ENCODE assay signal across 37 cellular contexts in the genomic region with DNA sequence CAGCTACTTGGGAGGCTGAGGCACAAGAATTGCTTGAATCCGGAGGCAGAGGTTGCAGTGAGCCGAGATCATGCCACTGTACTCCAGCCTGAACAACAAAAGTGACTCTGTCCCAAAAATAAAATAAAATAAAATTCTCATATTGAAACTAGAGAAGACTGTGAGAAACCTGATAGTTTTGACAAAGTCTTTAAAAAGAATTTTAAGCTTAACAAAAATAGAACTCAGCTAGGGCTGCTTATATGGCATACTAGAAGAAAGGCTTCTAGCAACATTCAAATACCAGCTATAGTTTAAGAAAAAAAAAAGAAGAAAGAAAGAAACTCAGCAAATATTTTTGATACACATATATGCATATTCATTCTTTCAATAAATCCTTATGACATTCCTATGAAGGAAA. TPM values are rescaled to one million over a fixed set of nuclear protein-coding genes. Genes with fewer than 3 reads are reported as not detected.
DNase-seq lines count a peak whose midpoint lies in the region; ATAC-seq, FAIRE-seq and TF ChIP-seq lines count a peak whose summit lies in the region.
"Had no signal": no experiment of that assay in that cellular context is flagged by ENCODE, and none has a peak within 500 bp of the region (broad histone marks: within the 10 kb centered on the region; RNA-seq: fewer than 3 reads in every experiment).

No MANE protein-coding gene starts in this region.

- H3K36me3 Mint-ChIP-seq in stimulated activated effector memory CD8-positive, alpha-beta T cell treated with anti-CD3 and anti-CD28 coated beads, Interleukin-12 subunit alpha, Interleukin-12 subunit beta, amount 100 ng/mL, for 72 hours = peaks cover 100% of the 10 kb centered on the region

- H3K4me3 Mint-ChIP-seq in stimulated activated effector memory CD8-positive, alpha-beta T cell treated with anti-CD3 and anti-CD28 coated beads, Interleukin-12 subunit alpha, Interleukin-12 subunit beta, amount 100 ng/mL, for 72 hours = no peak overlapping the region
- H3K4me3 Mint-ChIP-seq: B cell; CD14-positive monocyte; CD4-positive, alpha-beta memory T cell; CD4-positive, alpha-beta T cell; CD4-positive, CD25-positive, alpha-beta regulatory T cell; CD8-positive, alpha-beta memory T cell; CD8-positive, alpha-beta T cell had no signal

- intact Hi-C loops in gastrocnemius medialis (cut with DNase I; ENCODE audit: low total_unique reads) = no loop called here
- intact Hi-C loops in testis (cut with DNase I; ENCODE audit: low total_unique reads) = no loop called here

- H3K27me3 ChIP-seq in osteoblast (ENCODE audit: insufficient read depth, low read length) (no peaks in the 10 kb centered on the region), gastrocnemius medialis (no peaks in the 10 kb centered on the region), testis (no peaks in the 10 kb centered on the region)
- H3K27me3 ChIP-seq: BE2C; BLaER1; BLaER1 treated with 17β-estradiol and CSF1 and Interleukin-3, amounts not matched to agents 10 nM and 100 nM had no signal

- ATAC-seq in gastrocnemius medialis (peak; percentile 50 to 65), GM19397 (IDR thresholded peaks at IDR 0.05; ENCODE audit: unreplicated experiment) (no peak)
- no peak for ATAC-seq in stimulated activated effector memory CD8-positive, alpha-beta T cell treated with anti-CD3 and anti-CD28 coated beads, Interleukin-12 subunit alpha, Interleukin-12 subunit beta, amount 100 ng/mL, for 72 hours
- ATAC-seq: A549; CD8-positive, alpha-beta T cell had no signal

- no peak overlapping the region for H2AFZ ChIP-seq in osteoblast (ENCODE audit: low read length)

- 91 to 100% methylated on average over 2 of the region's 2 CpGs for WGBS in testis, 2 donors

- peak; percentile 7 for DNase-seq in myocyte (ENCODE audit: low read depth)
- peak; percentile 14 for DNase-seq in osteoblast (ENCODE audit: insufficient read length, low spot score, missing footprints)
- DNase-seq in gastrocnemius medialis = no peak
- DNase-seq in stimulated activated CD4-positive, alpha-beta T cell treated with anti-CD3 and anti-CD28 coated beads, Interleukin-2, amount 100 ng/mL, for 48 hours = no peak
- DNase-seq in stimulated activated effector memory CD8-positive, alpha-beta T cell treated with anti-CD3 and anti-CD28 coated beads, Interleukin-12 subunit alpha, Interleukin-12 subunit beta, amount 100 ng/mL, for 72 hours (ENCODE audit: low spot score in 2 of 2) = no peak
- DNase-seq in testis = no peak
- DNase-seq: 8988T; ACHN; AML-193; BE2C; C1 segment of cervical spinal cord; Caco-2; Calu3; CD4-positive, alpha-beta memory T cell; CD4-positive, alpha-beta T cell; CD4-positive, CD25-positive, alpha-beta regulatory T cell; CD8-positive, alpha-beta memory T cell; CD8-positive, alpha-beta T cell; COR-L47; DMS 273 treated with DMSO at 0.1 percent for 48 hours; DMS153; DMS53; DMS79; DMS79 treated with DMSO at 0.1 percent for 48 hours; DND-41; EL had no signal

- H3K27ac ChIP-seq in osteoblast (ENCODE audit: low read depth, low read length) (no peak overlapping the region), gastrocnemius medialis (peak overlapping the region in 3 of 4 donors; percentile 8 to 53 (median 25)), testis (no peak overlapping the region)
- H3K27ac ChIP-seq: 22Rv1; A549; BLaER1; BLaER1 treated with 17β-estradiol and CSF1 and Interleukin-3, amounts not matched to agents 10 nM and 100 nM; C4-2B had no signal

- H3K4me3 ChIP-seq in osteoblast (ENCODE audit: insufficient read depth, low read length) (no peak overlapping the region), gastrocnemius medialis (no peak overlapping the region), testis (no peak overlapping the region)
- H3K4me3 ChIP-seq: A549; BLaER1; BLaER1 treated with 17β-estradiol and CSF1 and Interleukin-3, amounts not matched to agents 10 nM and 100 nM had no signal

- no peaks in the 10 kb centered on the region for H3K9me3 Mint-ChIP-seq in stimulated activated effector memory CD8-positive, alpha-beta T cell treated with anti-CD3 and anti-CD28 coated beads, Interleukin-12 subunit alpha, Interleukin-12 subunit beta, amount 100 ng/mL, for 72 hours
- H3K9me3 Mint-ChIP-seq: CD4-positive, alpha-beta memory T cell; CD4-positive, alpha-beta T cell; CD4-positive, CD25-positive, alpha-beta regulatory T cell; CD8-positive, alpha-beta T cell had no signal

- peak; percentile 27 for FAIRE-seq in G401.6 (lab: Jason Lieb, UNC)
- FAIRE-seq: A204.1, A549, D721Med had no signal

- H3K36me3 ChIP-seq in osteoblast (ENCODE audit: insufficient read depth, low read length) = peaks cover 86% of the 10 kb centered on the region
- H3K36me3 ChIP-seq in gastrocnemius medialis = peaks cover 4 to 100% of the 10 kb centered on the region in 2 donors
- H3K36me3 ChIP-seq in testis (ENCODE audit: low read depth, missing control alignments) = no peaks in the 10 kb centered on the region

- TF ChIP-seq POLR2A in gastrocnemius medialis (IDR thresholded peaks at IDR 0.05) (no peak), testis (IDR thresholded peaks at IDR 0.05) (no peak)

- H3K4me1 ChIP-seq in osteoblast (ENCODE audit: insufficient read depth, low read length) (no peaks in the 10 kb centered on the region), gastrocnemius medialis (peaks cover 6% of the 10 kb centered on the region in 2 donors), testis (peaks cover 5% of the 10 kb centered on the region)
- H3K4me1 ChIP-seq: A549; BE2C; BLaER1; BLaER1 treated with 17β-estradiol and CSF1 and Interleukin-3, amounts not matched to agents 10 nM and 100 nM; Caco-2 had no signal

- in situ Hi-C loops in gastrocnemius medialis (cut with MboI; ENCODE audit: low sequenced_read_pairs in 4 of 4) = loop anchor here in 1 of 4 donors (10.0 kb wide), 1 partner anchor 104 kb away; no protein-coding TSS in a partner anchor

- H3K9me3 ChIP-seq in osteoblast (ENCODE audit: low read depth, low read length) = no peaks in the 10 kb centered on the region
- H3K9me3 ChIP-seq in gastrocnemius medialis = no peaks in the 10 kb centered on the region
- H3K9me3 ChIP-seq in testis = no peaks in the 10 kb centered on the region
- H3K9me3 ChIP-seq: BE2C had no signal

- H3K27ac Mint-ChIP-seq in stimulated activated effector memory CD8-positive, alpha-beta T cell treated with anti-CD3 and anti-CD28 coated beads, Interleukin-12 subunit alpha, Interleukin-12 subunit beta, amount 100 ng/mL, for 72 hours = no peak overlapping the region
- H3K27ac Mint-ChIP-seq: B cell; CD4-positive, alpha-beta memory T cell; CD4-positive, alpha-beta T cell; CD4-positive, CD25-positive, alpha-beta regulatory T cell; CD8-positive, alpha-beta T cell had no signal

- no peak overlapping the region for H3K4me2 ChIP-seq in osteoblast (ENCODE audit: insufficient read depth, low read length)
- H3K4me2 ChIP-seq: A549; BLaER1; BLaER1 treated with 17β-estradiol and CSF1 and Interleukin-3, amounts not matched to agents 10 nM and 100 nM had no signal

- no peaks in the 10 kb centered on the region for H3K4me1 Mint-ChIP-seq in stimulated activated effector memory CD8-positive, alpha-beta T cell treated with anti-CD3 and anti-CD28 coated beads, Interleukin-12 subunit alpha, Interleukin-12 subunit beta, amount 100 ng/mL, for 72 hours
- H3K4me1 Mint-ChIP-seq: B cell; CD14-positive monocyte; CD8-positive, alpha-beta memory T cell had no signal

- TF ChIP-seq CTCF in osteoblast (IDR thresholded peaks at IDR 0.05; ENCODE audit: extremely low read depth, low read depth, low read length) (no peak), gastrocnemius medialis (IDR thresholded peaks at IDR 0.05 in 4 of 5, conservative IDR thresholded peaks at IDR 0.05 in 1 of 5) (no peak), testis (IDR thresholded peaks at IDR 0.05) (no peak)

- H3K79me2 ChIP-seq in osteoblast (ENCODE audit: insufficient read depth, low read length) = peaks cover 2% of the 10 kb centered on the region

- H4K20me1 ChIP-seq in osteoblast (ENCODE audit: insufficient read depth, low read length) = no peaks in the 10 kb centered on the region
- H4K20me1 ChIP-seq: BLaER1 had no signal

RNA-seq across cellular contexts. Expression of gene HADHA, which starts 13.6 kb away (rescaled TPM):
- total RNA-seq in myocyte (137 and 140 TPM in 2 replicates), osteoblast (113 and 117 TPM in 2 replicates), gastrocnemius medialis (100 to 1,000 TPM; 443 to 480 (median 462) TPM), testis (10 to 100 TPM; 93.7 to 98.8 TPM)
- polyA plus RNA-seq in myocyte (2012) = 117 TPM
- polyA plus RNA-seq in testis (ENCODE audit: insufficient read depth, low read depth, low replicate concordance) = 161 TPM

RNA-seq across cellular contexts. Expression of gene HADHB, which starts 13.9 kb away (rescaled TPM):
- 137 and 148 TPM in 2 replicates for total RNA-seq in myocyte
- 137 TPM for polyA plus RNA-seq in myocyte (2012)
- 119 and 143 TPM in 2 replicates for total RNA-seq in osteoblast
- 100 to 1,000 TPM; 719 to 936 (median 781) TPM for total RNA-seq in gastrocnemius medialis
- 100 to 1,000 TPM; 142 to 168 TPM for total RNA-seq in testis
- polyA plus RNA-seq in testis (ENCODE audit: insufficient read depth, low read depth, low replicate concordance) = 171 TPM

RNA-seq across cellular contexts. Expression of gene GAREM2, which starts 57.9 kb away (rescaled TPM):
- total RNA-seq in myocyte = 0.86 and 1.2 TPM in 2 replicates
- polyA plus RNA-seq in myocyte (2012) = 1.5 TPM
- 1.4 and 2.4 TPM in 2 replicates for total RNA-seq in osteoblast
- total RNA-seq in gastrocnemius medialis = 1 to 10 TPM in 2 of 4 donors, under 1 TPM in 2; 0.25 to 1.8 (median 0.74) TPM
- 1 to 10 TPM; 5.4 to 6.8 TPM for total RNA-seq in testis
- 4.6 TPM for polyA plus RNA-seq in testis (ENCODE audit: insufficient read depth, low read depth, low replicate concordance)

Comparison
In these comparisons a context has a peak if more than half of its experiments do, and no peak if none do; other contexts are left out.
1. DNase-seq: peak in myocyte (single experiment) and osteoblast (single experiment); none in gastrocnemius medialis (0 of 2), stimulated activated CD4-positive, alpha-beta T cell treated with anti-CD3 and anti-CD28 coated beads, Interleukin-2, amount 100 ng/mL, for 48 hours (0 of 2), stimulated activated effector memory CD8-positive, alpha-beta T cell treated with anti-CD3 and anti-CD28 coated beads, Interleukin-12 subunit alpha, Interleukin-12 subunit beta, amount 100 ng/mL, for 72 hours (0 of 2) and testis (single experiment).
2. H3K27ac ChIP-seq: peak in gastrocnemius medialis (3 of 4); none in osteoblast (single experiment) and testis (0 of 2).
3. ATAC-seq: peak in gastrocnemius medialis (2 of 2); none in GM19397 (single experiment) and stimulated activated effector memory CD8-positive, alpha-beta T cell treated with anti-CD3 and anti-CD28 coated beads, Interleukin-12 subunit alpha, Interleukin-12 subunit beta, amount 100 ng/mL, for 72 hours (single experiment).